Comparison of ENCODE assay signal across 23 cellular contexts in genomic region chr1:231903586-231904081, GRCh38.
DNase-seq lines count a peak whose midpoint lies in the region; ATAC-seq and TF ChIP-seq lines count a peak whose summit lies in the region.
"Had no signal": no experiment of that assay in that cellular context is flagged by ENCODE, and none has a peak within 500 bp of the region (broad histone marks: within the 10 kb centered on the region; RNA-seq: fewer than 3 reads in every experiment).

No MANE protein-coding gene starts in this region.

- no peaks in the 10 kb centered on the region for H3K4me1 ChIP-seq in right cardiac atrium (ENCODE audit: control insufficient read depth, insufficient read depth, low read length)
- H3K4me1 ChIP-seq in heart left ventricle = peaks cover 0 to 3% (median 0%) of the 10 kb centered on the region in 12 donors
- H3K4me1 ChIP-seq in mucosa of descending colon (ENCODE audit: low read depth) = no peaks in the 10 kb centered on the region
- H3K4me1 ChIP-seq: HAP-1 had no signal

- no peaks in the 10 kb centered on the region for H3K27me3 Mint-ChIP-seq in activated T-helper 17 cell treated with anti-CD3 and anti-CD28 coated beads, Interleukin-2, amount 50 U/mL, for 72 hours
- H3K27me3 Mint-ChIP-seq in activated T-helper 2 cell treated with anti-CD3 and anti-CD28 coated beads, Interferon-gamma antibody, Interleukin-2, Interleukin-4, amounts not matched to agents 10 μg/mL and 5 μg/mL and 100 μg/mL, durations not matched to agents 14 hours and 24 hours and 36 hours (ENCODE audit: low read depth) = no peaks in the 10 kb centered on the region
- H3K27me3 Mint-ChIP-seq: B cell had no signal

- no peak overlapping the region for H3K27ac Mint-ChIP-seq in activated T-helper 17 cell treated with anti-CD3 and anti-CD28 coated beads, Interleukin-2, amount 50 U/mL, for 72 hours
- no peak overlapping the region for H3K27ac Mint-ChIP-seq in activated T-helper 2 cell treated with anti-CD3 and anti-CD28 coated beads, Interferon-gamma antibody, Interleukin-2, Interleukin-4, amounts not matched to agents 10 μg/mL and 5 μg/mL and 100 μg/mL, durations not matched to agents 14 hours and 24 hours and 36 hours
- H3K27ac Mint-ChIP-seq: B cell, GM23338 had no signal

- H3K36me3 Mint-ChIP-seq in activated T-helper 17 cell treated with anti-CD3 and anti-CD28 coated beads, Interleukin-2, amount 50 U/mL, for 72 hours (ENCODE audit: low read depth) = no peaks in the 10 kb centered on the region
- H3K36me3 Mint-ChIP-seq in activated T-helper 2 cell treated with anti-CD3 and anti-CD28 coated beads, Interferon-gamma antibody, Interleukin-2, Interleukin-4, amounts not matched to agents 10 μg/mL and 5 μg/mL and 100 μg/mL, durations not matched to agents 14 hours and 24 hours and 36 hours (ENCODE audit: low read depth) = no peaks in the 10 kb centered on the region

- no peak for TF ChIP-seq CTCF in heart left ventricle (IDR thresholded peaks at IDR 0.05)
- TF ChIP-seq CTCF in mucosa of descending colon (IDR thresholded peaks at IDR 0.05) = no peak

- 94% methylated on average over 4 of the region's 4 CpGs for WGBS in right cardiac atrium
- 97 to 98% (median 97%) methylated on average over 4 of the region's 4 CpGs for WGBS in heart left ventricle, 4 donors

- DNase-seq in right cardiac atrium = no peak
- no peak for DNase-seq in heart left ventricle
- DNase-seq in epidermal melanocyte (ENCODE audit: insufficient read length, low spot score) = peak; percentile 61
- no peak for DNase-seq in hepatic stellate cell (ENCODE audit: low spot score)
- no peak for DNase-seq in mucosa of descending colon
- DNase-seq in activated T-helper 2 cell treated with anti-CD3 and anti-CD28 coated beads, Interferon-gamma antibody, Interleukin-2, Interleukin-4, amounts not matched to agents 10 μg/mL and 5 μg/mL and 100 μg/mL, durations not matched to agents 14 hours and 24 hours and 36 hours (ENCODE audit: low spot score) = no peak
- DNase-seq in NCI-H524 treated with DMSO at 0.1 percent for 48 hours (lab: John Stamatoyannopoulos, UW) = no peak
- DNase-seq: KG1, NCI-H1092 treated with DMSO at 0.1 percent for 48 hours, NCI-H1436 treated with DMSO at 0.1 percent for 48 hours, NCI-H187 treated with DMSO at 0.1 percent for 48 hours, NCI-H2107, NCI-H446 treated with DMSO at 0.1 percent for 48 hours, NCI-H526 treated with DMSO at 0.1 percent for 48 hours, RPMI8226, SHP77 had no signal

- ATAC-seq in right cardiac atrium (no peak), heart left ventricle (no peak), mucosa of descending colon (no peak)
- ATAC-seq in activated T-helper 17 cell treated with anti-CD3 and anti-CD28 coated beads, Interleukin-2, amount 50 U/mL, for 72 hours (replicated peaks) = peak; percentile 19
- ATAC-seq: GM23338 had no signal

- H3K4me1 Mint-ChIP-seq in activated T-helper 17 cell treated with anti-CD3 and anti-CD28 coated beads, Interleukin-2, amount 50 U/mL, for 72 hours = no peaks in the 10 kb centered on the region
- no peaks in the 10 kb centered on the region for H3K4me1 Mint-ChIP-seq in activated T-helper 2 cell treated with anti-CD3 and anti-CD28 coated beads, Interferon-gamma antibody, Interleukin-2, Interleukin-4, amounts not matched to agents 10 μg/mL and 5 μg/mL and 100 μg/mL, durations not matched to agents 14 hours and 24 hours and 36 hours (ENCODE audit: low read depth)

- H3K9me3 Mint-ChIP-seq in activated T-helper 17 cell treated with anti-CD3 and anti-CD28 coated beads, Interleukin-2, amount 50 U/mL, for 72 hours = peaks cover 8% of the 10 kb centered on the region
- no peaks in the 10 kb centered on the region for H3K9me3 Mint-ChIP-seq in activated T-helper 2 cell treated with anti-CD3 and anti-CD28 coated beads, Interferon-gamma antibody, Interleukin-2, Interleukin-4, amounts not matched to agents 10 μg/mL and 5 μg/mL and 100 μg/mL, durations not matched to agents 14 hours and 24 hours and 36 hours

- H3K4me3 ChIP-seq in right cardiac atrium (ENCODE audit: low read length) = no peak overlapping the region
- H3K4me3 ChIP-seq in heart left ventricle = no peak overlapping the region
- no peak overlapping the region for H3K4me3 ChIP-seq in mucosa of descending colon
- H3K4me3 ChIP-seq: GM23338, HAP-1, SK-N-MC had no signal

- no peaks in the 10 kb centered on the region for H3K36me3 ChIP-seq in heart left ventricle
- H3K36me3 ChIP-seq in mucosa of descending colon (ENCODE audit: low read depth) = no peaks in the 10 kb centered on the region
- H3K36me3 ChIP-seq: HAP-1 had no signal

- no peak for TF ChIP-seq POLR2A in heart left ventricle (IDR thresholded peaks at IDR 0.05)

- H3K27ac ChIP-seq in right cardiac atrium (ENCODE audit: low read length) (peak overlapping the region; percentile 21), heart left ventricle (no peak overlapping the region)
- H3K27ac ChIP-seq: 22Rv1, C4-2B, SK-N-MC had no signal

- no peaks in the 10 kb centered on the region for H3K27me3 ChIP-seq in right cardiac atrium (ENCODE audit: control insufficient read depth, insufficient read depth)
- no peaks in the 10 kb centered on the region for H3K27me3 ChIP-seq in heart left ventricle

- intact Hi-C loops in right cardiac atrium (cut with DNase I) = no loop called here
- intact Hi-C loops in heart left ventricle (cut with DNase I) = no loop called here
- intact Hi-C loops in mucosa of descending colon (cut with DNase I, micrococcal nuclease) = no loop called here
- intact Hi-C loops in activated T-helper 2 cell treated with anti-CD3 and anti-CD28 coated beads, Interferon-gamma antibody, Interleukin-2, Interleukin-4, amounts not matched to agents 10 μg/mL and 5 μg/mL and 100 μg/mL, durations not matched to agents 14 hours and 24 hours and 36 hours (cut with micrococcal nuclease) = no loop called here

- H3K9me3 ChIP-seq in right cardiac atrium (ENCODE audit: control insufficient read depth, low read length) (no peaks in the 10 kb centered on the region), heart left ventricle (peaks cover 0 to 18% (median 1%) of the 10 kb centered on the region in 12 donors), mucosa of descending colon (no peaks in the 10 kb centered on the region)
- H3K9me3 ChIP-seq: HAP-1 had no signal

- H3K4me3 Mint-ChIP-seq in activated T-helper 17 cell treated with anti-CD3 and anti-CD28 coated beads, Interleukin-2, amount 50 U/mL, for 72 hours = no peak overlapping the region
- H3K4me3 Mint-ChIP-seq in activated T-helper 2 cell treated with anti-CD3 and anti-CD28 coated beads, Interferon-gamma antibody, Interleukin-2, Interleukin-4, amounts not matched to agents 10 μg/mL and 5 μg/mL and 100 μg/mL, durations not matched to agents 14 hours and 24 hours and 36 hours (ENCODE audit: low read depth) = no peak overlapping the region
- H3K4me3 Mint-ChIP-seq: B cell, GM23338 had no signal
